31 cellular contexts compared by ENCODE assay signal in genomic region chr3:64055076-64055475, GRCh38.
"Had no signal": no experiment of that assay in that cellular context is flagged by ENCODE, and none has a peak within 500 bp of the region (broad histone marks: within the 10 kb centered on the region; RNA-seq: fewer than 3 reads in every experiment).

No MANE protein-coding gene starts in this region.

- H3K4me1 Mint-ChIP-seq: activated T-helper 17 cell treated with anti-CD3 and anti-CD28 coated beads, Interleukin-2, amount 50 U/mL, for 72 hours; central memory CD8-positive, alpha-beta T cell; T-helper 17 cell had no signal

- H3K9me3 Mint-ChIP-seq: activated B cell treated with CpG ODN at 0.5 μM for 24 hours; activated CD8-positive, alpha-beta T cell treated with anti-CD3 and anti-CD28 coated beads for 36 hours; activated T-cell treated with anti-CD3 and anti-CD28 coated beads, Interleukin-2, amount 50 U/mL, for 4 hours; activated T-helper 17 cell treated with anti-CD3 and anti-CD28 coated beads, Interleukin-2, amount 50 U/mL, for 72 hours; central memory CD8-positive, alpha-beta T cell; dendritic cell treated with granulocyte-macrophage colony-stimulating factor and Interleukin-4, amounts not matched to agents 40 ng/mL and 50 ng/mL, for 4 days; effector memory CD8-positive, alpha-beta T cell; T-helper 2 cell treated with Interferon-gamma antibody and Interleukin-4, amounts not matched to agents 5 μg/mL and 100 μg/mL, for 36 hours had no signal

- H3K9me3 ChIP-seq: gastrocnemius medialis had no signal

- H3K27ac ChIP-seq: brain microvascular endothelial cell, coronary artery, epithelial cell of prostate, gastrocnemius medialis, WERI-Rb-1 had no signal

- H3K27me3 ChIP-seq: brain microvascular endothelial cell, gastrocnemius medialis had no signal

- H3K36me3 ChIP-seq: brain microvascular endothelial cell, gastrocnemius medialis, WERI-Rb-1 had no signal

- DNase-seq: activated B cell treated with CpG ODN at 0.5 μM for 24 hours; activated CD4-positive, alpha-beta T cell treated with anti-CD3 and anti-CD28 coated beads for 48 hours; activated CD4-positive, alpha-beta T cell treated with anti-CD3 and anti-CD28 coated beads, Interleukin-2, amount 50 U/mL, for 1 hour; activated CD4-positive, alpha-beta T cell treated with anti-CD3 and anti-CD28 coated beads, Interleukin-2, amount 50 U/mL, for 48 hours; activated CD8-positive, alpha-beta memory T cell treated with anti-CD3 and anti-CD28 coated beads for 24 hours; activated CD8-positive, alpha-beta T cell treated with anti-CD3 and anti-CD28 coated beads for 36 hours; activated effector memory CD4-positive, alpha-beta T cell treated with Interleukin-2 at 50 U/mL for 16 hours; activated gamma-delta T cell treated with Interleukin-2 at 50 U/mL for 16 hours; activated naive CD4-positive, alpha-beta T cell treated with anti-CD3 and anti-CD28 coated beads, Interleukin-2, amount 50 U/mL, for 16 hours; activated naive CD4-positive, alpha-beta T cell treated with Interleukin-2 at 50 U/mL for 16 hours; activated T-cell treated with anti-CD3 and anti-CD28 coated beads, Interleukin-2, amount 50 U/mL, for 4 hours; amniotic stem cell; anterior cingulate cortex; brain microvascular endothelial cell; effector CD4-positive, alpha-beta T cell; effector memory CD8-positive, alpha-beta T cell; foreskin fibroblast; gastrocnemius medialis; glutamatergic neuron; SW 1271; T-helper 1 cell; T-helper 17 cell; T1000; WERI-Rb-1 had no signal

- H3K4me3 ChIP-seq: coronary artery, gastrocnemius medialis had no signal

- H3K27ac Mint-ChIP-seq: activated B cell treated with CpG ODN at 0.5 μM for 24 hours; activated CD8-positive, alpha-beta T cell treated with anti-CD3 and anti-CD28 coated beads for 36 hours; activated naive CD8-positive, alpha-beta T cell; activated T-helper 17 cell treated with anti-CD3 and anti-CD28 coated beads, Interleukin-2, amount 50 U/mL, for 72 hours; dendritic cell treated with granulocyte-macrophage colony-stimulating factor and Interleukin-4, amounts not matched to agents 40 ng/mL and 50 ng/mL, for 4 days; effector memory CD8-positive, alpha-beta T cell; T-helper 17 cell; T-helper 2 cell treated with Interferon-gamma antibody and Interleukin-4, amounts not matched to agents 5 μg/mL and 100 μg/mL, for 36 hours had no signal

- H3K4me3 Mint-ChIP-seq: activated B cell treated with CpG ODN at 0.5 μM for 24 hours; activated CD8-positive, alpha-beta T cell treated with anti-CD3 and anti-CD28 coated beads for 36 hours; activated naive CD8-positive, alpha-beta T cell; activated T-cell treated with anti-CD3 and anti-CD28 coated beads, Interleukin-2, amount 50 U/mL, for 4 hours; activated T-helper 17 cell treated with anti-CD3 and anti-CD28 coated beads, Interleukin-2, amount 50 U/mL, for 72 hours; central memory CD8-positive, alpha-beta T cell; dendritic cell treated with granulocyte-macrophage colony-stimulating factor and Interleukin-4, amounts not matched to agents 40 ng/mL and 50 ng/mL, for 4 days; effector memory CD8-positive, alpha-beta T cell; T-helper 17 cell; T-helper 2 cell treated with Interferon-gamma antibody and Interleukin-4, amounts not matched to agents 5 μg/mL and 100 μg/mL, for 36 hours had no signal

- H3K36me3 Mint-ChIP-seq: activated naive CD8-positive, alpha-beta T cell had no signal
